26 cellular contexts compared by ENCODE assay signal in genomic region chr15:77474987-77475385, GRCh38. TPM values are rescaled to one million over a fixed set of nuclear protein-coding genes. Genes with fewer than 3 reads are reported as not detected.
DNase-seq lines count a peak whose midpoint lies in the region; ATAC-seq and TF ChIP-seq lines count a peak whose summit lies in the region.
"Had no signal": no experiment of that assay in that cellular context is flagged by ENCODE, and none has a peak within 500 bp of the region (broad histone marks: within the 10 kb centered on the region; RNA-seq: fewer than 3 reads in every experiment).

No MANE protein-coding gene starts in this region.

- DNase-seq in heart left ventricle (no peak), cardiac septum (ENCODE audit: low spot score) (no peak), NCI-H2171 treated with DMSO at 0.1 percent for 48 hours (lab: John Stamatoyannopoulos, UW) (peak; percentile 72), right atrium auricular region (ENCODE audit: low spot score) (no peak), upper lobe of left lung (no peak), Peyer's patch (no peak), NK-92 (lab: John Stamatoyannopoulos, UW; ENCODE audit: unreplicated experiment) (no peak)
- DNase-seq in effector memory CD4-positive, alpha-beta T cell = no peak
- DNase-seq: activated naive CD8-positive, alpha-beta T cell treated with anti-CD3 and anti-CD28 coated beads, Interleukin-2, amount 10 ng/mL, durations not matched to agents 7 days and 5 days; Caco-2; effector CD4-positive, alpha-beta T cell; EL; erythroblast; foreskin fibroblast; GM23248; islet precursor cell; mammary epithelial cell; occipital lobe; retina; stimulated activated CD4-positive, alpha-beta T cell treated with anti-CD3 and anti-CD28 coated beads, Interleukin-12 subunit alpha, Interleukin-12 subunit beta, amount 100 ng/mL, for 4 hours; stomach; T-helper 2 cell; transverse colon had no signal

- TF ChIP-seq CTCF in heart left ventricle (IDR thresholded peaks at IDR 0.05) = no peak
- no peak for TF ChIP-seq CTCF in right atrium auricular region (IDR thresholded peaks at IDR 0.05)
- TF ChIP-seq CTCF in upper lobe of left lung (IDR thresholded peaks at IDR 0.05) = no peak
- TF ChIP-seq CTCF in Peyer's patch (IDR thresholded peaks at IDR 0.05) = no peak

- no peak for TF ChIP-seq EP300 in upper lobe of left lung (IDR thresholded peaks at IDR 0.05)

- H3K27me3 ChIP-seq in heart left ventricle = no peaks in the 10 kb centered on the region
- no peaks in the 10 kb centered on the region for H3K27me3 ChIP-seq in right atrium auricular region
- H3K27me3 ChIP-seq in upper lobe of left lung = no peaks in the 10 kb centered on the region
- no peaks in the 10 kb centered on the region for H3K27me3 ChIP-seq in effector memory CD4-positive, alpha-beta T cell (replicated peaks; ENCODE audit: control insufficient read depth, insufficient read depth, low read length, poor library complexity, severe bottlenecking)
- H3K27me3 ChIP-seq in Peyer's patch = no peaks in the 10 kb centered on the region
- H3K27me3 ChIP-seq: SJSA1, stomach, transverse colon had no signal

- peak in 1 of 4 donors; percentile 8 for ATAC-seq in heart left ventricle
- no peak for ATAC-seq in upper lobe of left lung (ENCODE audit: low FRiP score in 2 of 2)
- ATAC-seq: Panc1 had no signal

- H3K4me3 ChIP-seq in heart left ventricle (no peak overlapping the region), right atrium auricular region (no peak overlapping the region), upper lobe of left lung (no peak overlapping the region), Peyer's patch (no peak overlapping the region)
- no peak overlapping the region for H3K4me3 ChIP-seq in effector memory CD4-positive, alpha-beta T cell (ENCODE audit: insufficient read depth, low read depth, low read length, poor library complexity, severe bottlenecking)
- H3K4me3 ChIP-seq: GM23248, SJSA1, stomach, transverse colon had no signal

- 90 to 100% (median 96%) methylated on average over 3 of the region's 3 CpGs for WGBS in heart left ventricle, 4 donors
- WGBS in upper lobe of left lung, 2 donors = 78 to 82% methylated on average over 3 of the region's 3 CpGs

- H3K4me1 ChIP-seq in heart left ventricle (peaks cover 0 to 46% (median 7%) of the 10 kb centered on the region in 12 donors), right atrium auricular region (peaks cover 0 to 30% of the 10 kb centered on the region in 2 donors), upper lobe of left lung (peaks cover 0 to 38% (median 11%) of the 10 kb centered on the region in 4 donors), Peyer's patch (no peaks in the 10 kb centered on the region)
- no peaks in the 10 kb centered on the region for H3K4me1 ChIP-seq in effector memory CD4-positive, alpha-beta T cell (ENCODE audit: control insufficient read depth, insufficient read depth, low read length, poor library complexity, severe bottlenecking)
- H3K4me1 ChIP-seq: Caco-2, stomach, transverse colon had no signal

- no peak for TF ChIP-seq POLR2A in heart left ventricle (IDR thresholded peaks at IDR 0.05)
- TF ChIP-seq POLR2A in upper lobe of left lung (IDR thresholded peaks at IDR 0.05) = no peak
- no peak for TF ChIP-seq POLR2A in Peyer's patch (IDR thresholded peaks at IDR 0.05)

- intact Hi-C loops in heart left ventricle (cut with DNase I) = loop anchor here in 2 of 10 donors (2.0 to 5.0 kb wide), 2 partner anchors 43 to 52 kb away; no protein-coding TSS in a partner anchor
- intact Hi-C loops in cardiac septum (cut with DNase I) = no loop called here

- H3K9me3 ChIP-seq in heart left ventricle (no peaks in the 10 kb centered on the region), right atrium auricular region (no peaks in the 10 kb centered on the region), upper lobe of left lung (no peaks in the 10 kb centered on the region), Peyer's patch (no peaks in the 10 kb centered on the region)
- no peaks in the 10 kb centered on the region for H3K9me3 ChIP-seq in effector memory CD4-positive, alpha-beta T cell (ENCODE audit: control insufficient read depth, low read length)
- H3K9me3 ChIP-seq: Caco-2, SJSA1, stomach, transverse colon had no signal

- H3K27ac ChIP-seq in heart left ventricle = peak overlapping the region; percentile 1 to 75 (median 59)
- peak overlapping the region; percentile 33 to 83 for H3K27ac ChIP-seq in right atrium auricular region
- peak overlapping the region; percentile 36 to 68 (median 52) for H3K27ac ChIP-seq in upper lobe of left lung
- H3K27ac ChIP-seq in effector memory CD4-positive, alpha-beta T cell (ENCODE audit: insufficient read depth, low read length, poor library complexity, severe bottlenecking) = no peak overlapping the region
- H3K27ac ChIP-seq in Peyer's patch = no peak overlapping the region
- H3K27ac ChIP-seq: GM23248, SJSA1, stomach, transverse colon, VCaP had no signal

- peaks cover 0 to 80% (median 61%) of the 10 kb centered on the region in 9 donors for H3K36me3 ChIP-seq in heart left ventricle
- H3K36me3 ChIP-seq in right atrium auricular region = peaks cover 48% of the 10 kb centered on the region
- H3K36me3 ChIP-seq in upper lobe of left lung = peaks cover 5 to 45% (median 15%) of the 10 kb centered on the region in 4 donors
- peaks cover 48% of the 10 kb centered on the region for H3K36me3 ChIP-seq in effector memory CD4-positive, alpha-beta T cell (ENCODE audit: control insufficient read depth, insufficient read depth, low read length)
- peaks cover 0 to 71% (median 0%) of the 10 kb centered on the region in 3 donors for H3K36me3 ChIP-seq in Peyer's patch

RNA-seq across cellular contexts. Expression of gene HMG20A, which starts 54.3 kb away (rescaled TPM):
- total RNA-seq in heart left ventricle = 10 to 100 TPM; 22.6 to 54.1 (median 39.9) TPM
- 10 to 100 TPM; 14.8 to 16.1 TPM for polyA plus RNA-seq in heart left ventricle
- 36.0 TPM for total RNA-seq in cardiac septum
- total RNA-seq in right atrium auricular region = 10 to 100 TPM; 30.9 to 34.7 TPM
- total RNA-seq in upper lobe of left lung = 100 to 1,000 TPM in 1 of 6 donors, 10 to 100 TPM in 5; 33.1 to 155 (median 39.3) TPM
- 100 to 1,000 TPM in 1 of 4 donors, 10 to 100 TPM in 3; 38.4 to 122 (median 41.6) TPM for total RNA-seq in Peyer's patch

RNA-seq across cellular contexts. Expression of gene PEAK1, which starts 55.1 kb away (rescaled TPM):
- total RNA-seq in heart left ventricle (100 to 1,000 TPM in 5 of 9 donors, 10 to 100 TPM in 4; 52.8 to 139 (median 104) TPM), cardiac septum (132 TPM), right atrium auricular region (10 to 100 TPM; 44.2 to 59.8 TPM), upper lobe of left lung (100 to 1,000 TPM in 2 of 6 donors, 10 to 100 TPM in 4; 82.8 to 142 (median 90.1) TPM), Peyer's patch (10 to 100 TPM; 28.7 to 81.7 (median 52.4) TPM)
- 10 to 100 TPM; 12.8 to 29.1 TPM for polyA plus RNA-seq in heart left ventricle

Comparison
In these comparisons a context has a peak if more than half of its experiments do, and no peak if none do; other contexts are left out.
1. H3K27ac ChIP-seq: peak in heart left ventricle (12 of 12), right atrium auricular region (2 of 2) and upper lobe of left lung (4 of 4); none in effector memory CD4-positive, alpha-beta T cell (single experiment) and Peyer's patch (0 of 4).